In the genomic region with DNA sequence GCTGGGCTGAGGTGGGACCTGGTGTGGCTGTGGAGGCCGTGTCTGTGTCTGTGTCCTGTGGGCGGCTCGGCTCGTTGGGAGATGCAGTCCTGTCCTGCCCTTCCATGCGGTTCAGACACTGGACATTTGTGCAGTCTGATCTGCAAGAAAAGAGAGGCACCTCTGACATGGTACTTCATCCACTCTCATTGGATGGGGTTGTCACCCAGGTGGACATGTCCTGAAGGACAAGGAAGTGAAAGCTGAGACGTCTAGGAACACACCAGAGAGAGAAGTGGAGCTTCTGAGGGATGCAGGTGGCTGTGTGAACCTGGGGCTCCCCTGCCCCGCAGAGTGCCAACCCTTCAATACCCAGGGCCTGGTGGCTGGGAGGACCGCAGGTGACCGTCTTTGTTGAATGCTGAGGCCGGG, we compare ENCODE assay signal across 22 cellular contexts. TPM values are rescaled to one million over a fixed set of nuclear protein-coding genes. Genes with fewer than 3 reads are reported as not detected.
DNase-seq lines count a peak whose midpoint lies in the region; ATAC-seq and TF ChIP-seq lines count a peak whose summit lies in the region.
"Had no signal": no experiment of that assay in that cellular context is flagged by ENCODE, and none has a peak within 500 bp of the region (broad histone marks: within the 10 kb centered on the region; RNA-seq: fewer than 3 reads in every experiment).

No MANE protein-coding gene starts in this region.

- H2AK5ac ChIP-seq in H9 (ENCODE audit: insufficient read length, low read length): no peak overlapping the region

- H2BK120ac ChIP-seq in H9 (ENCODE audit: low read depth, low read length, poor library complexity, severe bottlenecking): no peak overlapping the region

- peaks cover 46% of the 10 kb centered on the region for H3K27me3 Mint-ChIP-seq in H9 (ENCODE audit: low read depth)
- H3K27me3 Mint-ChIP-seq in WTC11 (ENCODE audit: low read depth): peaks cover 3% of the 10 kb centered on the region

- H2BK20ac ChIP-seq in H9 (ENCODE audit: low read depth, low read length, poor library complexity, severe bottlenecking): no peak overlapping the region

- intact Hi-C loops in Right ventricle myocardium inferior (cut with DNase I): no loop called here
- intact Hi-C loops in left cardiac atrium (cut with DNase I): no loop called here
- intact Hi-C loops in posterior vena cava (cut with DNase I): no loop called here

- H2BK12ac ChIP-seq in H9 (ENCODE audit: insufficient read length, low read depth, low read length): no peak overlapping the region

- no peak overlapping the region for H2BK5ac ChIP-seq in H9 (ENCODE audit: insufficient read length, low read length)

- TF ChIP-seq CTCF in H9 (conservative IDR thresholded peaks at IDR 0.05): no peak
- no peak for TF ChIP-seq CTCF in WTC11 (IDR thresholded peaks at IDR 0.05)

- no peak overlapping the region for H3K4me2 ChIP-seq in H9 (ENCODE audit: insufficient read depth, insufficient read length, low read length)
- H3K4me2 ChIP-seq: PC-9 had no signal

- H3K23ac ChIP-seq in H9 (ENCODE audit: insufficient read length, low read depth, low read length): no peak overlapping the region

- H2AFZ ChIP-seq in H9 (ENCODE audit: low read length): no peak overlapping the region
- H2AFZ ChIP-seq: GM23248, PC-9 had no signal

- no peaks in the 10 kb centered on the region for H3K79me2 ChIP-seq in H9 (ENCODE audit: insufficient read depth, low read length)

- no peak overlapping the region for H3K27ac ChIP-seq in H9 (ENCODE audit: insufficient read length, low read depth, low read length)
- H3K27ac ChIP-seq: GM23248, PC-9 had no signal

- no peak overlapping the region for H4K91ac ChIP-seq in H9 (ENCODE audit: insufficient read length, low read depth, low read length)

- no peaks in the 10 kb centered on the region for H3K27me3 ChIP-seq in H9 (ENCODE audit: insufficient read depth, low read length)

- no peak overlapping the region for H3K18ac ChIP-seq in H9 (ENCODE audit: insufficient read length, low read depth, low read length)

- ATAC-seq in Right ventricle myocardium inferior: no peak
- ATAC-seq in left cardiac atrium: no peak
- ATAC-seq in WTC11: no peak

- no peaks in the 10 kb centered on the region for H3K79me1 ChIP-seq in H9 (ENCODE audit: insufficient read depth, low read depth, low read length, poor library complexity, severe bottlenecking)

- no CpG with 5 or more reads among the region's 10 CpGs for WGBS in H9 (ENCODE audit: extremely low coverage, insufficient read length, low lambda C conversion rate)

- POLR2A ChIA-PET in WTC11 (lab: Charles Lee): interaction anchor here (0.9 to 1.0 kb wide), 2 partner anchors 11 to 108 kb away, joined by 3 read pairs; no protein-coding TSS in a partner anchor

- H3K4me1 ChIP-seq in H9 (ENCODE audit: insufficient read depth, low read length): no peaks in the 10 kb centered on the region

- H3K9ac ChIP-seq in H9 (ENCODE audit: extremely low read depth, insufficient read length, low read length): no peak overlapping the region
- H3K9ac ChIP-seq: GM23248 had no signal

- no peaks in the 10 kb centered on the region for H3K36me3 Mint-ChIP-seq in H9 (ENCODE audit: insufficient read depth in 1 of 3, low read depth in 3 of 3)
- no peaks in the 10 kb centered on the region for H3K36me3 Mint-ChIP-seq in WTC11

- peaks cover 8 to 13% of the 10 kb centered on the region in 2 experiments; a peak in 3 of 4 replicates for H3K4me1 Mint-ChIP-seq in H9
- H3K4me1 Mint-ChIP-seq in WTC11: no peaks in the 10 kb centered on the region

- peak; percentile 53 for DNase-seq in Right ventricle myocardium inferior (ENCODE audit: missing footprints)
- no peak for DNase-seq in left cardiac atrium
- DNase-seq in H9: no peak
- peak; percentile 0 for DNase-seq in WTC11 (ENCODE audit: low spot score)
- DNase-seq in posterior vena cava (ENCODE audit: low spot score): peak; percentile 77
- DNase-seq in activated effector memory CD4-positive, alpha-beta T cell treated with anti-CD3 and anti-CD28 coated beads, Interleukin-2, amount 50 U/mL, for 16 hours: no peak
- DNase-seq in NCI-H187 (lab: John Stamatoyannopoulos, UW): no peak
- DNase-seq: CD4-positive, alpha-beta T cell; DMS53; GM23248; HFFc6; NCI-H1092 treated with DMSO at 0.1 percent for 48 hours; NCI-H1436; NCI-H187 treated with DMSO at 0.1 percent for 48 hours; NCI-H2171 treated with DMSO at 0.1 percent for 48 hours; NCI-H524 treated with DMSO at 0.1 percent for 48 hours; NCI-H774; PC-9; SHP77 treated with DMSO at 0.1 percent for 48 hours had no signal

- no peak overlapping the region for H3K4ac ChIP-seq in H9 (ENCODE audit: low read depth, low read length)

- H3K9me3 Mint-ChIP-seq in H9 (no peaks in the 10 kb centered on the region), WTC11 (no peaks in the 10 kb centered on the region)
- H3K9me3 Mint-ChIP-seq: CD4-positive, alpha-beta T cell; HFFc6 had no signal

- CTCF ChIA-PET in WTC11 (lab: Charles Lee): interaction anchor here (1.0 to 1.6 kb wide), 4 partner anchors 14 to 131 kb away, joined by 3 to 5 read pairs (median 4); no protein-coding TSS in a partner anchor

- no peak overlapping the region for H3K4me3 Mint-ChIP-seq in H9
- H3K4me3 Mint-ChIP-seq in WTC11: no peak overlapping the region
- H3K4me3 Mint-ChIP-seq: CD4-positive, alpha-beta T cell; HFFc6; IgD-negative memory B cell had no signal

- H3K14ac ChIP-seq in H9 (ENCODE audit: insufficient read depth, low read length): peak overlapping the region; percentile 10; the same call in 1 of the 2 replicates

- H3K27ac Mint-ChIP-seq in H9 (peak overlapping the region in 1 of 3 experiments; percentile 42; a peak in 1 of 7 replicates), WTC11 (no peak overlapping the region)
- H3K27ac Mint-ChIP-seq: CD4-positive, alpha-beta T cell; HFFc6; IgD-negative memory B cell had no signal

- H3K23me2 ChIP-seq in H9 (ENCODE audit: insufficient read length, low read depth, low read length, poor library complexity, severe bottlenecking): no peaks in the 10 kb centered on the region

- no peak overlapping the region for H2BK15ac ChIP-seq in H9 (ENCODE audit: low read depth, low read length)

- no peaks in the 10 kb centered on the region for H3K9me3 ChIP-seq in H9 (ENCODE audit: control insufficient read depth, low read depth, low read length)
- H3K9me3 ChIP-seq: HAP-1 had no signal

- H4K5ac ChIP-seq in H9 (ENCODE audit: insufficient read length, low read depth, low read length): no peak overlapping the region

- H3K56ac ChIP-seq in H9 (ENCODE audit: insufficient read length, low read depth, low read length): no peak overlapping the region

- H3T11ph ChIP-seq in H9 (ENCODE audit: low read length): no peak overlapping the region

- H4K8ac ChIP-seq in H9 (replicated peaks; ENCODE audit: insufficient read length, low read depth, low read length): no peak overlapping the region

- H4K20me1 ChIP-seq in H9 (ENCODE audit: control insufficient read depth, insufficient read depth, insufficient read length): no peaks in the 10 kb centered on the region

TF ChIP-seq in WTC11, 78 proteins besides CTCF, POLR2A, EP300 and RAD21 (continues in another document):
- TF ChIP-seq, protein P1, sequence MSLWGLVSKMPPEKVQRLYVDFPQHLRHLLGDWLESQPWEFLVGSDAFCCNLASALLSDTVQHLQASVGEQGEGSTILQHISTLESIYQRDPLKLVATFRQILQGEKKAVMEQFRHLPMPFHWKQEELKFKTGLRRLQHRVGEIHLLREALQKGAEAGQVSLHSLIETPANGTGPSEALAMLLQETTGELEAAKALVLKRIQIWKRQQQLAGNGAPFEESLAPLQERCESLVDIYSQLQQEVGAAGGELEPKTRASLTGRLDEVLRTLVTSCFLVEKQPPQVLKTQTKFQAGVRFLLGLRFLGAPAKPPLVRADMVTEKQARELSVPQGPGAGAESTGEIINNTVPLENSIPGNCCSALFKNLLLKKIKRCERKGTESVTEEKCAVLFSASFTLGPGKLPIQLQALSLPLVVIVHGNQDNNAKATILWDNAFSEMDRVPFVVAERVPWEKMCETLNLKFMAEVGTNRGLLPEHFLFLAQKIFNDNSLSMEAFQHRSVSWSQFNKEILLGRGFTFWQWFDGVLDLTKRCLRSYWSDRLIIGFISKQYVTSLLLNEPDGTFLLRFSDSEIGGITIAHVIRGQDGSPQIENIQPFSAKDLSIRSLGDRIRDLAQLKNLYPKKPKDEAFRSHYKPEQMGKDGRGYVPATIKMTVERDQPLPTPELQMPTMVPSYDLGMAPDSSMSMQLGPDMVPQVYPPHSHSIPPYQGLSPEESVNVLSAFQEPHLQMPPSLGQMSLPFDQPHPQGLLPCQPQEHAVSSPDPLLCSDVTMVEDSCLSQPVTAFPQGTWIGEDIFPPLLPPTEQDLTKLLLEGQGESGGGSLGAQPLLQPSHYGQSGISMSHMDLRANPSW (CRISPR knock-in tag; conservative IDR thresholded peaks at IDR 0.05; ENCODE audit: low read depth): no peak
- TF ChIP-seq NR1H2 (CRISPR knock-in tag; IDR thresholded peaks at IDR 0.05) (no peak), MYBL2 (CRISPR knock-in tag; IDR thresholded peaks at IDR 0.05) (no peak), TEAD1 (CRISPR knock-in tag; IDR thresholded peaks at IDR 0.05) (no peak), PRRX2 (CRISPR knock-in tag; IDR thresholded peaks at IDR 0.05) (no peak), MXD4 (CRISPR knock-in tag; IDR thresholded peaks at IDR 0.05; ENCODE audit: borderline replicate concordance) (no peak)

RNA-seq across cellular contexts. Expression of a gene that starts 18.4 kb away (rescaled TPM):
- total RNA-seq in Right ventricle myocardium inferior (3.6 TPM), left cardiac atrium (1 to 10 TPM in 1 of 2 donors, under 1 TPM in 1; 0.47 to 2.4 TPM), H9 (2021) (2.2 and 2.5 TPM in 2 replicates), WTC11 (2021) (7.9 to 12.8 TPM (median 9.3 TPM) in 3 replicates), posterior vena cava (1 to 10 TPM; 7.5 to 8.1 TPM)
- total RNA-seq: CD4-positive, alpha-beta T cell; RPMI7951 had no signal

RNA-seq across cellular contexts. Expression of a gene that starts 55.7 kb away (rescaled TPM):
- total RNA-seq in Right ventricle myocardium inferior (not detected), left cardiac atrium (not detected), H9 (2021) (2.4 and 3.4 TPM in 2 replicates), WTC11 (2021) (1.4 to 4.3 TPM (median 3.3 TPM) in 3 replicates), posterior vena cava (under 1 TPM in 1 of 2 donors, not detected in 1; 0.83 TPM)
- total RNA-seq: RPMI7951 had no signal

Comparison
In these comparisons a context has a peak if more than half of its experiments do, and no peak if none do; other contexts are left out.
1. DNase-seq: peak in Right ventricle myocardium inferior (single experiment), WTC11 (single experiment) and posterior vena cava (single experiment); none in left cardiac atrium (single experiment), H9 (single experiment), activated effector memory CD4-positive, alpha-beta T cell treated with anti-CD3 and anti-CD28 coated beads, Interleukin-2, amount 50 U/mL, for 16 hours (single experiment) and NCI-H187 (0 of 2).